Comparison of ENCODE assay signal across 9 cellular contexts in genomic region chr2:39516347-39517101, GRCh38.
DNase-seq lines count a peak whose midpoint lies in the region; ATAC-seq and TF ChIP-seq lines count a peak whose summit lies in the region.
"Had no signal": no experiment of that assay in that cellular context is flagged by ENCODE, and none has a peak within 500 bp of the region (broad histone marks: within the 10 kb centered on the region; RNA-seq: fewer than 3 reads in every experiment).

No MANE protein-coding gene starts in this region.

- H3K9ac ChIP-seq in neuronal stem cell (ENCODE audit: low read depth, low read length, poor library complexity) = no peak overlapping the region

- no peak overlapping the region for H2AK5ac ChIP-seq in neuronal stem cell (ENCODE audit: low read depth, low read length)

- H3K27ac Mint-ChIP-seq in glutamatergic neuron (ENCODE audit: unreplicated experiment) = peak overlapping the region; percentile 72

- H4K8ac ChIP-seq in neuronal stem cell (ENCODE audit: low read depth, low read length) = no peak overlapping the region

- H2BK12ac ChIP-seq in neuronal stem cell (ENCODE audit: low read length) = no peak overlapping the region

- no peaks in the 10 kb centered on the region for H3K79me1 ChIP-seq in neuronal stem cell (ENCODE audit: low read depth, low read length)

- WGBS in neuronal stem cell (ENCODE audit: extremely low coverage in 2 of 2, insufficient read length in 2 of 2, insufficient replicate concordance in 1 of 2), 2 donors = no CpG with 5 or more reads among the region's 8 CpGs

- H2AFZ ChIP-seq in neuronal stem cell (ENCODE audit: low read length) = peak overlapping the region; percentile 66

- H2BK5ac ChIP-seq in neuronal stem cell (ENCODE audit: low read length) = no peak overlapping the region

- H4K91ac ChIP-seq in neuronal stem cell (ENCODE audit: low read depth, low read length, poor library complexity) = no peak overlapping the region

- H3K23ac ChIP-seq in neuronal stem cell (ENCODE audit: low read depth, low read length, poor library complexity) = no peak overlapping the region

- H3K9me3 ChIP-seq in neuronal stem cell (replicated peaks in 1 of 2; ENCODE audit: control insufficient read depth in 2 of 2, insufficient read depth in 1 of 2, low read depth in 1 of 2, low read length in 2 of 2) = peaks cover 2 to 25% of the 10 kb centered on the region in 2 donors

- H3K36me3 ChIP-seq in neuronal stem cell (replicated peaks in 1 of 2; ENCODE audit: control insufficient read depth in 2 of 2, insufficient read depth in 2 of 2, low read length in 2 of 2) = peaks cover 0 to 7% of the 10 kb centered on the region in 2 donors

- no peak overlapping the region for H3K4me2 ChIP-seq in neuronal stem cell (ENCODE audit: insufficient read depth, low read length, poor library complexity, severe bottlenecking)

- H3K14ac ChIP-seq in neuronal stem cell (ENCODE audit: low read length) = no peak overlapping the region

- H3K18ac ChIP-seq in neuronal stem cell (ENCODE audit: low read length) = no peak overlapping the region

- H3K4ac ChIP-seq in neuronal stem cell (ENCODE audit: low read length) = no peak overlapping the region

- CTCF ChIA-PET in RWPE1 (lab: Yijun Ruan, JAX) = no interaction called here

- H3K9me3 Mint-ChIP-seq in glutamatergic neuron (ENCODE audit: unreplicated experiment) = peaks cover 4% of the 10 kb centered on the region

- no peak overlapping the region for H2BK15ac ChIP-seq in neuronal stem cell (ENCODE audit: low read length)

- ATAC-seq in HG02870 (IDR thresholded peaks at IDR 0.05; ENCODE audit: unreplicated experiment) = no peak
- ATAC-seq in HG03342 (IDR thresholded peaks at IDR 0.05; ENCODE audit: unreplicated experiment) = no peak

- DNase-seq in DMS 273 treated with DMSO at 0.1 percent for 48 hours (lab: John Stamatoyannopoulos, UW) (peak; percentile 41), RWPE1 (ENCODE audit: low spot score) (no peak), glutamatergic neuron (peak; percentile 21), neuronal stem cell (ENCODE audit: low spot score) (no peak), mesenteric fat pad (ENCODE audit: low spot score) (no peak)
- DNase-seq in activated CD4-positive, alpha-beta T cell treated with anti-CD3 and anti-CD28 coated beads for 1 hour = no peak

- peaks cover 19% of the 10 kb centered on the region for H3K4me1 Mint-ChIP-seq in glutamatergic neuron (ENCODE audit: low read depth, unreplicated experiment)

- TF ChIP-seq CTCF in RWPE1 (conservative IDR thresholded peaks at IDR 0.05; ENCODE audit: low read depth) (no peak), glutamatergic neuron (IDR thresholded peaks at IDR 0.05; ENCODE audit: partially characterized antibody, unreplicated experiment) (no peak)

- no peak overlapping the region for H3K4me3 ChIP-seq in neuronal stem cell (ENCODE audit: low read length in 2 of 2)

- H3K36me3 Mint-ChIP-seq in glutamatergic neuron (ENCODE audit: unreplicated experiment) = peaks cover 8% of the 10 kb centered on the region

- peaks cover 20 to 53% of the 10 kb centered on the region in 2 donors for H3K4me1 ChIP-seq in neuronal stem cell (ENCODE audit: control insufficient read depth in 2 of 2, insufficient read depth in 1 of 2, low read depth in 1 of 2, low read length in 2 of 2)

- peak overlapping the region; percentile 32 for H3K4me3 Mint-ChIP-seq in glutamatergic neuron (ENCODE audit: unreplicated experiment)

- no peaks in the 10 kb centered on the region for H3K27me3 ChIP-seq in neuronal stem cell (ENCODE audit: control insufficient read depth in 3 of 3, insufficient read depth in 3 of 3, low read depth in 1 of 3, low read length in 3 of 3)

- no peak overlapping the region for H2BK120ac ChIP-seq in neuronal stem cell (ENCODE audit: low read depth, low read length)

- H3K27ac ChIP-seq in RWPE1 (peak overlapping the region; percentile 52), neuronal stem cell (replicated peaks; ENCODE audit: low read length) (no peak overlapping the region)
- H3K27ac ChIP-seq: epithelial cell of prostate had no signal

- peaks cover 6% of the 10 kb centered on the region for H3K27me3 Mint-ChIP-seq in glutamatergic neuron (ENCODE audit: unreplicated experiment)

- POLR2A ChIA-PET in RWPE1 (lab: Yijun Ruan, JAX; ENCODE audit: low non-redundant PET) = no interaction called here

Comparison
In these comparisons a context has a peak if more than half of its experiments do, and no peak if none do; other contexts are left out.
1. DNase-seq: peak in DMS 273 treated with DMSO at 0.1 percent for 48 hours (single experiment) and glutamatergic neuron (single experiment); none in RWPE1 (single experiment), neuronal stem cell (single experiment), mesenteric fat pad (single experiment) and activated CD4-positive, alpha-beta T cell treated with anti-CD3 and anti-CD28 coated beads for 1 hour (single experiment).